Comparison of ENCODE assay signal across 25 cellular contexts in the genomic region with DNA sequence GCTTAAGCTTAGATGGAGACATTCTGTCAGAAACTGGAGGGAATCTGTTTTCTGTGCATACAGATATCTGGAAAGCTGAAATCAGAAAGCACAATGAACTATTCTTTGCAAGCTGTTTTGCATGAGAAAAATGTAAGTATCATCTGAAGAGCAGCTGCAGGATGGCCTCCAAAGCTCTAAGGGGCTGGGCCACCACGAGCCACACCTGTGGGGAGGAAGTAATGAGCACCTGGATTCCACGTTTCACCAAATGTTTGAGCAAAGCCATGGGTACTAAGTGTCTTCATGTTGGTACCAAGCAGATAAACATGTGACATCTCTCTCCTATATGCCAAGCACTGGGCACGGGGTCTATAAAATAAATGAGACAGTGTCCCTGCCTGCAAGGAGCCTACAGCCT.
"Had no signal": no experiment of that assay in that cellular context is flagged by ENCODE, and none has a peak within 500 bp of the region (broad histone marks: within the 10 kb centered on the region; RNA-seq: fewer than 3 reads in every experiment).

No MANE protein-coding gene starts in this region.

- H3K27ac ChIP-seq: SJSA1, SK-N-MC had no signal

- H3K27me3 ChIP-seq: SJSA1 had no signal

- H3K4me3 ChIP-seq: SJSA1, SK-N-MC had no signal

- H3K36me3 ChIP-seq: SJSA1 had no signal

- H3K9me3 ChIP-seq: SJSA1 had no signal

- DNase-seq: IMR-90; Kasumi-1; KG1; MM.1S; NCI-H1048; NCI-H1105; NCI-H1417; NCI-H1436 treated with DMSO at 0.1 percent for 48 hours; NCI-H1694; NCI-H187 treated with DMSO at 0.1 percent for 48 hours; NCI-H2029 treated with DMSO at 0.1 percent for 48 hours; NCI-H2171 treated with DMSO at 0.1 percent for 48 hours; NCI-H345; NCI-H446 treated with DMSO at 0.1 percent for 48 hours; NCI-H510A treated with DMSO at 0.1 percent for 48 hours; NCI-H69; NCI-H774; NK-92 treated with Interleukin-12 subunit alpha and Interleukin-12 subunit beta, amount 100 ng/mL, for 24 hours; Right ventricle myocardium superior; RPMI8226; SIG-M5 had no signal

- FAIRE-seq: HepG2, RCC 7860 had no signal
